1 cellular context compared by ENCODE assay signal in genomic region chr5:62977641-62978040, GRCh38.
TF ChIP-seq lines count a peak whose summit lies in the region.

No MANE protein-coding gene starts in this region.

TF ChIP-seq in GM23338, 12 proteins besides CTCF, POLR2A, EP300 and RAD21 (continued from another document):
- 0 out of 2 replicates have a peak, but pooled peaks have one; percentile 6 for TF ChIP-seq ZNF462 (CRISPR knock-in tag; IDR thresholded peaks at IDR 0.05)
- no peak for TF ChIP-seq CREB1 (CRISPR knock-in tag; IDR thresholded peaks at IDR 0.05; ENCODE audit: low read depth)
- TF ChIP-seq ETS1 (IDR thresholded peaks at IDR 0.05): no peak
- no peak for TF ChIP-seq REST (IDR thresholded peaks at IDR 0.05; ENCODE audit: unreplicated experiment)
